8 cellular contexts compared by ENCODE assay signal in the genomic region with DNA sequence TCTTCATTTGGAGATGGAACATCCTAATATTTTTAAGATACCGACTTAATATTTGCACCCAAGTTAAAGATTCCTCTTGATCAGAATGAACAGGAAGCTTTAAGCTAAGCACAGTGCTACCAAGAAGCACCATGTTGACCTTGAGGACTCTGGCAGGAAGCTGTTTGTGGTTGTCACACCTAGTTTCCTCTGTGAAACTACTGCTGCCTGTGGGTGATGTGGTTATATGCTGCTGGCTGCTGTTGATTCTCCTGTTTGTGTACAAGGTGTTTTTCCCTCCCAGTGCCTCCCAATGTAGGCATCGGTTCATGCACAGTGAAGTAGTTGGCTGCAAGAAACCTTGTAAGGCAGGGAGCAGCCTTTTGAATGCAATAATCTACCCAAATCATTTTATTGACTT. TPM values are rescaled to one million over a fixed set of nuclear protein-coding genes. Genes with fewer than 3 reads are reported as not detected.
DNase-seq lines count a peak whose midpoint lies in the region; ATAC-seq and TF ChIP-seq lines count a peak whose summit lies in the region.

No MANE protein-coding gene starts in this region.

- no peak for DNase-seq in heart right ventricle
- no peak for DNase-seq in left ventricle myocardium inferior
- peak; percentile 39 for DNase-seq in activated CD8-positive, alpha-beta memory T cell treated with anti-CD3 and anti-CD28 coated beads, Interleukin-2, amount 50 U/mL, for 24 hours (ENCODE audit: extremely low read depth)
- peak; percentile 3 to 51 for DNase-seq in stimulated activated CD4-positive, alpha-beta T cell treated with anti-CD3 and anti-CD28 coated beads, Interleukin-15, amount 100 ng/mL, for 1 hour (ENCODE audit: low read depth in 1 of 2, low spot score in 1 of 2)
- DNase-seq in 8988T: no peak
- no peak for DNase-seq in NCI-H1417 treated with DMSO at 0.1 percent for 48 hours (lab: John Stamatoyannopoulos, UW)
- DNase-seq in retina: no peak

- H3K27me3 ChIP-seq in heart right ventricle: no peaks in the 10 kb centered on the region
- no peaks in the 10 kb centered on the region for H3K27me3 ChIP-seq in left ventricle myocardium inferior (ENCODE audit: low read depth)

- H3K27ac ChIP-seq in heart right ventricle (peak overlapping the region in 1 of 10 donors; percentile 81), left ventricle myocardium inferior (replicated peaks) (no peak overlapping the region)

- no peak for TF ChIP-seq CTCF in heart right ventricle (IDR thresholded peaks at IDR 0.05)
- TF ChIP-seq CTCF in left ventricle myocardium inferior (IDR thresholded peaks at IDR 0.05; ENCODE audit: borderline replicate concordance): no peak

- peaks cover 0 to 100% (median 36%) of the 10 kb centered on the region in 9 donors for H3K36me3 ChIP-seq in heart right ventricle
- H3K36me3 ChIP-seq in left ventricle myocardium inferior: peaks cover 92% of the 10 kb centered on the region

- H3K9me3 ChIP-seq in heart right ventricle (no peaks in the 10 kb centered on the region), left ventricle myocardium inferior (replicated peaks) (no peaks in the 10 kb centered on the region)

- intact Hi-C loops in heart right ventricle (cut with DNase I): no loop called here
- intact Hi-C loops in left ventricle myocardium inferior (cut with micrococcal nuclease): no loop called here

- peak in 5 of 8 donors; percentile 33 to 72 (median 56) for ATAC-seq in heart right ventricle
- ATAC-seq in HG03520 (IDR thresholded peaks at IDR 0.05; ENCODE audit: unreplicated experiment): peak; percentile 100

- H3K4me1 ChIP-seq in heart right ventricle: peaks cover 0 to 27% (median 0%) of the 10 kb centered on the region in 9 donors
- no peaks in the 10 kb centered on the region for H3K4me1 ChIP-seq in left ventricle myocardium inferior

- 93 to 95% methylated on average over 2 of the region's 2 CpGs for WGBS in heart right ventricle, 2 donors

- peak overlapping the region in 1 of 10 donors; percentile 6 for H3K4me3 ChIP-seq in heart right ventricle
- no peak overlapping the region for H3K4me3 ChIP-seq in left ventricle myocardium inferior

RNA-seq across cellular contexts. Expression of a gene that starts 23.4 kb away (rescaled TPM):
- total RNA-seq in heart right ventricle (10 to 100 TPM; 33.1 to 48.5 (median 35.1) TPM), left ventricle myocardium inferior (36.0 TPM)
- 10 to 100 TPM; 18.7 to 25.0 TPM for polyA plus RNA-seq in heart right ventricle

RNA-seq across cellular contexts. Expression of a gene that starts 45.3 kb away (rescaled TPM):
- 100 to 1,000 TPM in 1 of 10 donors, 10 to 100 TPM in 9; 61.4 to 105 (median 75.6) TPM for total RNA-seq in heart right ventricle
- 10 to 100 TPM; 33.4 to 48.7 TPM for polyA plus RNA-seq in heart right ventricle
- 95.0 TPM for total RNA-seq in left ventricle myocardium inferior

Comparison
In these comparisons a context has a peak if more than half of its experiments do, and no peak if none do; other contexts are left out.
1. DNase-seq: peak in activated CD8-positive, alpha-beta memory T cell treated with anti-CD3 and anti-CD28 coated beads, Interleukin-2, amount 50 U/mL, for 24 hours (single experiment) and stimulated activated CD4-positive, alpha-beta T cell treated with anti-CD3 and anti-CD28 coated beads, Interleukin-15, amount 100 ng/mL, for 1 hour (2 of 2); none in heart right ventricle (0 of 2), left ventricle myocardium inferior (single experiment), 8988T (single experiment), NCI-H1417 treated with DMSO at 0.1 percent for 48 hours (single experiment) and retina (single experiment).